In genomic region chr13:114286808-114287207, GRCh38 we compare ENCODE assay signal across 21 cellular contexts. TPM values are rescaled to one million over a fixed set of nuclear protein-coding genes. Genes with fewer than 3 reads are reported as not detected.
DNase-seq lines count a peak whose midpoint lies in the region; ATAC-seq, FAIRE-seq and TF ChIP-seq lines count a peak whose summit lies in the region.
"Had no signal": no experiment of that assay in that cellular context is flagged by ENCODE, and none has a peak within 500 bp of the region (broad histone marks: within the 10 kb centered on the region; RNA-seq: fewer than 3 reads in every experiment).

No MANE protein-coding gene starts in this region.

- no peak overlapping the region for H4K91ac ChIP-seq in H9 (ENCODE audit: insufficient read length, low read depth, low read length)

- no peak overlapping the region for H4K8ac ChIP-seq in H9 (replicated peaks; ENCODE audit: insufficient read length, low read depth, low read length)

- H2BK120ac ChIP-seq in H9 (ENCODE audit: low read depth, low read length, poor library complexity, severe bottlenecking): no peak overlapping the region

- H3K9ac ChIP-seq in H9 (ENCODE audit: extremely low read depth, insufficient read length, low read length): no peak overlapping the region

- no peak overlapping the region for H2AFZ ChIP-seq in H9 (ENCODE audit: low read length)

- peaks cover 46 to 86% (median 67%) of the 10 kb centered on the region in 3 experiments for H3K36me3 Mint-ChIP-seq in H9 (ENCODE audit: insufficient read depth in 1 of 3, low read depth in 3 of 3)
- peaks cover 81% of the 10 kb centered on the region for H3K36me3 Mint-ChIP-seq in brain

- H3K23me2 ChIP-seq in H9 (ENCODE audit: insufficient read length, low read depth, low read length, poor library complexity, severe bottlenecking): no peaks in the 10 kb centered on the region

- H3K9me3 ChIP-seq in H9 (ENCODE audit: control insufficient read depth, low read depth, low read length): no peaks in the 10 kb centered on the region
- H3K9me3 ChIP-seq: adrenal gland, gastroesophageal sphincter, upper lobe of right lung had no signal

- H4K5ac ChIP-seq in H9 (ENCODE audit: insufficient read length, low read depth, low read length): no peak overlapping the region

- no peaks in the 10 kb centered on the region for H3K27me3 ChIP-seq in H9 (ENCODE audit: insufficient read depth, low read length)
- H3K27me3 ChIP-seq: adrenal gland, gastroesophageal sphincter, upper lobe of right lung had no signal

- POLR2A ChIA-PET in AG04449 (lab: Yijun Ruan, JAX): no interaction called here

- intact Hi-C loops in left colon (cut with DNase I, micrococcal nuclease): no loop called here

- WGBS in H9 (ENCODE audit: extremely low coverage, insufficient read length, low lambda C conversion rate): no CpG with 5 or more reads among the region's 8 CpGs

- no peak overlapping the region for H3K4ac ChIP-seq in H9 (ENCODE audit: low read depth, low read length)

- H3K56ac ChIP-seq in H9 (ENCODE audit: insufficient read length, low read depth, low read length): no peak overlapping the region

- no peak overlapping the region for H3T11ph ChIP-seq in H9 (ENCODE audit: low read length)

- H2BK15ac ChIP-seq in H9 (ENCODE audit: low read depth, low read length): no peak overlapping the region

- CTCF ChIA-PET in AG04449 (lab: Yijun Ruan, JAX): interaction anchor here (0.7 kb wide), 1 partner anchor 54 kb away, joined by 3 read pairs; no protein-coding TSS in a partner anchor

- H2BK12ac ChIP-seq in H9 (ENCODE audit: insufficient read length, low read depth, low read length): no peak overlapping the region

- no peak overlapping the region for H3K4me3 ChIP-seq in AG04449 (ENCODE audit: low read depth, low read length)
- H3K4me3 ChIP-seq: adrenal gland, gastroesophageal sphincter, lung, upper lobe of right lung had no signal

- H3K27ac Mint-ChIP-seq in H9 (peak overlapping the region in 2 of 3 experiments; percentile 3 to 62; a peak in 2 of 7 replicates), brain (peak overlapping the region in 3 of 5 experiments; percentile 9 to 44 (median 11))
- H3K27ac Mint-ChIP-seq: activated CD4-positive, alpha-beta memory T cell treated with anti-CD3 and anti-CD28 coated beads for 36 hours; natural killer cell treated with Interleukin-12 subunit alpha and Interleukin-12 subunit beta and Interleukin-15 and Interleukin-18, amount 100 ng/mL, for 72 hours; stimulated activated naive CD8-positive, alpha-beta T cell treated with anti-CD3 and anti-CD28 coated beads, Interleukin-15, Interleukin-2, amounts not matched to agents 100 ng/mL and 50 ng/mL, for 24 hours had no signal

- H3K27ac ChIP-seq in H9 (ENCODE audit: insufficient read length, low read depth, low read length): no peak overlapping the region
- H3K27ac ChIP-seq: adrenal gland, gastroesophageal sphincter, upper lobe of right lung had no signal

- no peak overlapping the region for H2BK20ac ChIP-seq in H9 (ENCODE audit: low read depth, low read length, poor library complexity, severe bottlenecking)

- H3K79me2 ChIP-seq in H9 (ENCODE audit: insufficient read depth, low read length): peaks cover 4% of the 10 kb centered on the region; the same call in 1 of the 2 replicates

- FAIRE-seq in urothelium cell line (lab: Jason Lieb, UNC): no peak
- FAIRE-seq: colon, endothelial cell of umbilical vein had no signal

- H3K27me3 Mint-ChIP-seq in H9 (ENCODE audit: low read depth) (no peaks in the 10 kb centered on the region), brain (peaks cover 3% of the 10 kb centered on the region)
- H3K27me3 Mint-ChIP-seq: activated CD4-positive, alpha-beta memory T cell treated with anti-CD3 and anti-CD28 coated beads for 36 hours; natural killer cell treated with Interleukin-12 subunit alpha and Interleukin-12 subunit beta and Interleukin-15 and Interleukin-18, amount 100 ng/mL, for 72 hours; stimulated activated naive CD8-positive, alpha-beta T cell treated with anti-CD3 and anti-CD28 coated beads, Interleukin-15, Interleukin-2, amounts not matched to agents 100 ng/mL and 50 ng/mL, for 24 hours had no signal

- no peak overlapping the region for H3K14ac ChIP-seq in H9 (ENCODE audit: insufficient read depth, low read length)

- peak; percentile 68 for DNase-seq in AG04449 (ENCODE audit: low read depth, low spot score)
- DNase-seq in H9: no peak
- DNase-seq in kidney tubule cell (ENCODE audit: low spot score): peak; percentile 59
- DNase-seq in left colon: no peak
- DNase-seq in urothelium cell line (ENCODE audit: low spot score): no peak
- DNase-seq in NCI-H2171 (lab: John Stamatoyannopoulos, UW): no peak
- DNase-seq: activated CD4-positive, alpha-beta memory T cell treated with anti-CD3 and anti-CD28 coated beads for 36 hours; adrenal gland; CD8-positive, alpha-beta T cell; NCI-H2029 treated with DMSO at 0.1 percent for 48 hours; NCI-H510A; SW 1271; upper lobe of right lung had no signal

- no peaks in the 10 kb centered on the region for H3K79me1 ChIP-seq in H9 (ENCODE audit: insufficient read depth, low read depth, low read length, poor library complexity, severe bottlenecking)

- no peak overlapping the region for H3K23ac ChIP-seq in H9 (ENCODE audit: insufficient read length, low read depth, low read length)

- TF ChIP-seq CTCF in AG04449 (IDR thresholded peaks at IDR 0.05; ENCODE audit: insufficient read depth, low read length, missing control alignments): no peak
- no peak for TF ChIP-seq CTCF in H9 (conservative IDR thresholded peaks at IDR 0.05)
- TF ChIP-seq CTCF in brain (conservative IDR thresholded peaks at IDR 0.05): no peak

- H3K4me1 ChIP-seq in H9 (ENCODE audit: insufficient read depth, low read length): no peaks in the 10 kb centered on the region

- no peaks in the 10 kb centered on the region for H4K20me1 ChIP-seq in H9 (ENCODE audit: control insufficient read depth, insufficient read depth, insufficient read length)

- no peak overlapping the region for H2BK5ac ChIP-seq in H9 (ENCODE audit: insufficient read length, low read length)

- H3K9me3 Mint-ChIP-seq in H9 (no peaks in the 10 kb centered on the region), brain (no peaks in the 10 kb centered on the region)
- H3K9me3 Mint-ChIP-seq: activated CD4-positive, alpha-beta memory T cell treated with anti-CD3 and anti-CD28 coated beads for 36 hours; CD8-positive, alpha-beta T cell; natural killer cell treated with Interleukin-12 subunit alpha and Interleukin-12 subunit beta and Interleukin-15 and Interleukin-18, amount 100 ng/mL, for 72 hours; stimulated activated naive CD8-positive, alpha-beta T cell treated with anti-CD3 and anti-CD28 coated beads, Interleukin-15, Interleukin-2, amounts not matched to agents 100 ng/mL and 50 ng/mL, for 24 hours had no signal

- ATAC-seq in HG03520 (IDR thresholded peaks at IDR 0.05; ENCODE audit: unreplicated experiment) (no peak), left colon (no peak)
- ATAC-seq: CD8-positive, alpha-beta T cell; gastroesophageal sphincter; natural killer cell treated with Interleukin-12 subunit alpha and Interleukin-12 subunit beta and Interleukin-15 and Interleukin-18, amount 100 ng/mL, for 72 hours; upper lobe of right lung had no signal

- no peak overlapping the region for H3K4me2 ChIP-seq in H9 (ENCODE audit: insufficient read depth, insufficient read length, low read length)

- H2AK5ac ChIP-seq in H9 (ENCODE audit: insufficient read length, low read length): no peak overlapping the region

- H3K4me3 Mint-ChIP-seq in H9: no peak overlapping the region
- no peak overlapping the region for H3K4me3 Mint-ChIP-seq in brain
- H3K4me3 Mint-ChIP-seq: activated CD4-positive, alpha-beta memory T cell treated with anti-CD3 and anti-CD28 coated beads for 36 hours; CD8-positive, alpha-beta T cell; natural killer cell treated with Interleukin-12 subunit alpha and Interleukin-12 subunit beta and Interleukin-15 and Interleukin-18, amount 100 ng/mL, for 72 hours; stimulated activated naive CD8-positive, alpha-beta T cell treated with anti-CD3 and anti-CD28 coated beads, Interleukin-15, Interleukin-2, amounts not matched to agents 100 ng/mL and 50 ng/mL, for 24 hours had no signal

- H3K4me1 Mint-ChIP-seq in H9 (peaks cover 4 to 5% of the 10 kb centered on the region in 2 experiments; a peak in 2 of 4 replicates), brain (peaks cover 28% of the 10 kb centered on the region)

- no peak overlapping the region for H3K18ac ChIP-seq in H9 (ENCODE audit: insufficient read length, low read depth, low read length)

RNA-seq across cellular contexts. Expression of gene UPF3A, which starts 5.4 kb away (rescaled TPM):
- total RNA-seq in H9 (2021): 81.8 and 85.0 TPM in 2 replicates
- polyA plus RNA-seq in brain (ENCODE audit: insufficient read depth, low read depth, low replicate concordance): 45.2 TPM
- total RNA-seq in left colon: 10 to 100 TPM; 29.0 to 32.6 TPM

RNA-seq across cellular contexts. Expression of gene CHAMP1, which starts 27.5 kb away (rescaled TPM):
- total RNA-seq in H9 (2021): 57.8 and 62.1 TPM in 2 replicates
- polyA plus RNA-seq in brain (ENCODE audit: insufficient read depth, low read depth, low replicate concordance): 22.2 TPM
- 10 to 100 TPM; 14.5 to 16.6 TPM for total RNA-seq in left colon

RNA-seq across cellular contexts. Expression of gene CDC16, which starts 52.1 kb away (rescaled TPM):
- total RNA-seq in H9 (2021) (86.9 and 91.9 TPM in 2 replicates), left colon (10 to 100 TPM; 44.5 to 45.1 TPM)
- polyA plus RNA-seq in brain (ENCODE audit: insufficient read depth, low read depth, low replicate concordance): 45.0 TPM

Comparison
In these comparisons a context has a peak if more than half of its experiments do, and no peak if none do; other contexts are left out.
1. DNase-seq: peak in AG04449 (single experiment) and kidney tubule cell (single experiment); none in H9 (single experiment), left colon (0 of 2), urothelium cell line (single experiment) and NCI-H2171 (single experiment).